In genomic region chr2:134253117-134253704, GRCh38 we compare ENCODE assay signal across 10 cellular contexts. TPM values are rescaled to one million over a fixed set of nuclear protein-coding genes. Genes with fewer than 3 reads are reported as not detected.
DNase-seq lines count a peak whose midpoint lies in the region; ATAC-seq and TF ChIP-seq lines count a peak whose summit lies in the region.
"Had no signal": no experiment of that assay in that cellular context is flagged by ENCODE, and none has a peak within 500 bp of the region (broad histone marks: within the 10 kb centered on the region; RNA-seq: fewer than 3 reads in every experiment).

No MANE protein-coding gene starts in this region.

- CTCF ChIA-PET in CD8-positive, alpha-beta memory T cell (lab: Charles Lee): interaction anchor here (0.8 to 1.8 kb wide), 4 partner anchors 8 to 134 kb away, joined by 3 to 7 read pairs (median 4); no protein-coding TSS in a partner anchor

- peaks cover 51% of the 10 kb centered on the region for H3K4me1 Mint-ChIP-seq in T-helper 2 cell treated with Interferon-gamma antibody and Interleukin-4, amounts not matched to agents 5 μg/mL and 100 μg/mL, for 36 hours (ENCODE audit: low read depth)
- H3K4me1 Mint-ChIP-seq in CD8-positive, alpha-beta memory T cell: peaks cover 74 to 96% (median 95%) of the 10 kb centered on the region in 3 donors

- H3K27ac ChIP-seq in CD8-positive, alpha-beta memory T cell (ENCODE audit: low read depth, low read length): no peak overlapping the region
- H3K27ac ChIP-seq in heart left ventricle (peak overlapping the region in 1 of 12 donors; percentile 2), ovary (no peak overlapping the region)

- H3K9me3 Mint-ChIP-seq in T-helper 2 cell treated with Interferon-gamma antibody and Interleukin-4, amounts not matched to agents 5 μg/mL and 100 μg/mL, for 36 hours: no peaks in the 10 kb centered on the region
- H3K9me3 Mint-ChIP-seq in CD8-positive, alpha-beta memory T cell: no peaks in the 10 kb centered on the region
- H3K9me3 Mint-ChIP-seq: central memory CD8-positive, alpha-beta T cell had no signal

- no peak overlapping the region for H3K4me3 ChIP-seq in CD8-positive, alpha-beta memory T cell (ENCODE audit: low read length)
- no peak overlapping the region for H3K4me3 ChIP-seq in heart left ventricle
- no peak overlapping the region for H3K4me3 ChIP-seq in ovary

- intact Hi-C loops in heart left ventricle (cut with DNase I): loop anchor here in 2 of 10 donors (5.0 kb wide), 2 partner anchors 44 to 366 kb away; no protein-coding TSS in a partner anchor
- intact Hi-C loops in ovary (cut with DNase I): loop anchor here in 1 of 4 donors (10.0 kb wide), 1 partner anchor 128 kb away; no protein-coding TSS in a partner anchor

- TF ChIP-seq POLR2A in heart left ventricle (IDR thresholded peaks at IDR 0.05): no peak
- TF ChIP-seq POLR2A in ovary (IDR thresholded peaks at IDR 0.05): no peak

- no peaks in the 10 kb centered on the region for H3K9me3 ChIP-seq in CD8-positive, alpha-beta memory T cell (ENCODE audit: low read length)
- H3K9me3 ChIP-seq in heart left ventricle (no peaks in the 10 kb centered on the region), ovary (no peaks in the 10 kb centered on the region)

- H3K4me3 Mint-ChIP-seq in T-helper 2 cell treated with Interferon-gamma antibody and Interleukin-4, amounts not matched to agents 5 μg/mL and 100 μg/mL, for 36 hours: no peak overlapping the region
- H3K4me3 Mint-ChIP-seq in CD8-positive, alpha-beta memory T cell: peak overlapping the region in 1 of 7 donors; percentile 14

- TF ChIP-seq EP300 in ovary (IDR thresholded peaks at IDR 0.05): no peak

- peaks cover 4% of the 10 kb centered on the region for H3K36me3 Mint-ChIP-seq in T-helper 2 cell treated with Interferon-gamma antibody and Interleukin-4, amounts not matched to agents 5 μg/mL and 100 μg/mL, for 36 hours (ENCODE audit: low read depth)
- peaks cover 4 to 20% (median 12%) of the 10 kb centered on the region in 3 donors for H3K36me3 Mint-ChIP-seq in CD8-positive, alpha-beta memory T cell

- H3K27me3 Mint-ChIP-seq in T-helper 2 cell treated with Interferon-gamma antibody and Interleukin-4, amounts not matched to agents 5 μg/mL and 100 μg/mL, for 36 hours (ENCODE audit: low read depth): peaks cover 56% of the 10 kb centered on the region
- H3K27me3 Mint-ChIP-seq in CD8-positive, alpha-beta memory T cell: no peaks in the 10 kb centered on the region
- H3K27me3 Mint-ChIP-seq: central memory CD8-positive, alpha-beta T cell; progenitor cell of endocrine pancreas had no signal

- POLR2A ChIA-PET in CD8-positive, alpha-beta memory T cell (lab: Charles Lee): no interaction called here

- ATAC-seq in GM18498 (IDR thresholded peaks at IDR 0.05; ENCODE audit: unreplicated experiment) (peak; percentile 73), GM19395 (IDR thresholded peaks at IDR 0.05; ENCODE audit: unreplicated experiment) (peak; percentile 69), HG03060 (IDR thresholded peaks at IDR 0.05; ENCODE audit: low read depth, unreplicated experiment) (peak; percentile 58), heart left ventricle (no peak)

- TF ChIP-seq CTCF in heart left ventricle (IDR thresholded peaks at IDR 0.05) (no peak), ovary (IDR thresholded peaks at IDR 0.05) (no peak)

- peaks cover 78% of the 10 kb centered on the region for H3K4me1 ChIP-seq in CD8-positive, alpha-beta memory T cell (ENCODE audit: insufficient read depth, low read length)
- H3K4me1 ChIP-seq in heart left ventricle (peaks cover 6 to 78% (median 44%) of the 10 kb centered on the region in 12 donors), ovary (ENCODE audit: insufficient read depth) (peaks cover 8% of the 10 kb centered on the region)

- peaks cover 6% of the 10 kb centered on the region for H3K36me3 ChIP-seq in CD8-positive, alpha-beta memory T cell (ENCODE audit: insufficient read depth, low read length)
- H3K36me3 ChIP-seq in heart left ventricle (peaks cover 0 to 21% (median 13%) of the 10 kb centered on the region in 9 donors), ovary (no peaks in the 10 kb centered on the region)

- no peak overlapping the region for H3K27ac Mint-ChIP-seq in T-helper 2 cell treated with Interferon-gamma antibody and Interleukin-4, amounts not matched to agents 5 μg/mL and 100 μg/mL, for 36 hours
- H3K27ac Mint-ChIP-seq in CD8-positive, alpha-beta memory T cell: peak overlapping the region in 2 of 8 donors; percentile 8 to 73

- H3K27me3 ChIP-seq in CD8-positive, alpha-beta memory T cell (ENCODE audit: insufficient read depth, low read length, poor library complexity, severe bottlenecking): no peaks in the 10 kb centered on the region
- H3K27me3 ChIP-seq in heart left ventricle (no peaks in the 10 kb centered on the region), ovary (no peaks in the 10 kb centered on the region)

- DNase-seq in T-helper 2 cell treated with Interferon-gamma antibody and Interleukin-4, amounts not matched to agents 5 μg/mL and 100 μg/mL, for 36 hours (ENCODE audit: low spot score): peak; percentile 20
- no peak for DNase-seq in CD8-positive, alpha-beta memory T cell
- DNase-seq in heart left ventricle: no peak
- no peak for DNase-seq in SW480 (ENCODE audit: low spot score)
- no peak for DNase-seq in ovary

- WGBS in heart left ventricle, 4 donors: 94 to 99% (median 96%) methylated on average over 4 of the region's 4 CpGs
- WGBS in ovary, 3 donors: 97 to 99% (median 99%) methylated on average over 4 of the region's 4 CpGs

RNA-seq across cellular contexts. Expression of gene MGAT5, which starts 0.7 kb away (rescaled TPM):
- total RNA-seq in CD8-positive, alpha-beta memory T cell: 10 to 100 TPM; 40.9 to 42.4 TPM
- 6.4 TPM for polyA plus RNA-seq in CD8-positive, alpha-beta memory T cell
- total RNA-seq in heart left ventricle (100 to 1,000 TPM in 3 of 9 donors, 10 to 100 TPM in 6; 63.1 to 116 (median 84.5) TPM), ovary (10 to 100 TPM; 23.5 to 47.6 (median 32.4) TPM)
- polyA plus RNA-seq in heart left ventricle (10 to 100 TPM in 1 of 2 donors, 1 to 10 TPM in 1; 9.7 to 38.8 TPM), ovary (10 to 100 TPM; 11.3 to 61.2 TPM)

Comparison
In these comparisons a context has a peak if more than half of its experiments do, and no peak if none do; other contexts are left out.
1. ATAC-seq: peak in GM18498 (single experiment), GM19395 (single experiment) and HG03060 (single experiment); none in heart left ventricle (0 of 4).